7 cellular contexts compared by ENCODE assay signal in genomic region chr1:67723620-67724019, GRCh38. TPM values are rescaled to one million over a fixed set of nuclear protein-coding genes. Genes with fewer than 3 reads are reported as not detected.
A peak's percentile ranks its signal among the peaks of the same experiment; 100 is the strongest.
DNase-seq lines count a peak whose midpoint lies in the region; ATAC-seq, FAIRE-seq and TF ChIP-seq lines count a peak whose summit lies in the region.

No MANE protein-coding gene starts in this region.

- H3K4me1 ChIP-seq in pancreas: peaks cover 0 to 27% (median 8%) of the 10 kb centered on the region in 3 donors

- peak; percentile 58 for ATAC-seq in GM19452 (IDR thresholded peaks at IDR 0.05; ENCODE audit: unreplicated experiment)
- ATAC-seq in HG03064 (IDR thresholded peaks at IDR 0.05; ENCODE audit: low read depth, unreplicated experiment): peak; percentile 61
- ATAC-seq in pancreas: peak; percentile 48 to 73 (median 67)

- no peaks in the 10 kb centered on the region for H3K9me3 ChIP-seq in pancreas

- H3K4me3 ChIP-seq in pancreas: no peak overlapping the region

- WGBS in pancreas, 2 donors: 39 to 43% methylated on average over 2 of the region's 2 CpGs

- H3K27ac ChIP-seq in pancreas: peak overlapping the region in 1 of 4 donors; percentile 26

- TF ChIP-seq CTCF in pancreas (IDR thresholded peaks at IDR 0.05): no peak

- FAIRE-seq in pancreas (lab: Jason Lieb, UNC): no peak

- DNase-seq in activated naive CD4-positive, alpha-beta T cell treated with anti-CD3 and anti-CD28 coated beads, Interleukin-2, amount 50 U/mL, for 16 hours: peak; percentile 18
- DNase-seq in pancreas (no peak), mesenteric fat pad (ENCODE audit: low spot score) (no peak), 8988T (no peak)
- DNase-seq in activated effector memory CD4-positive, alpha-beta T cell treated with anti-CD3 and anti-CD28 coated beads, Interleukin-2, amount 50 U/mL, for 16 hours: no peak

- intact Hi-C loops in pancreas (cut with DNase I): no loop called here

- H3K36me3 ChIP-seq in pancreas: no peaks in the 10 kb centered on the region

- no peaks in the 10 kb centered on the region for H3K27me3 ChIP-seq in pancreas

RNA-seq across cellular contexts. Expression of gene GADD45A, which starts 38.6 kb away (rescaled TPM):
- total RNA-seq in pancreas (10 to 100 TPM in 5 of 6 donors, 1 to 10 TPM in 1; 7.9 to 16.9 (median 12.7) TPM), mesenteric fat pad (110 TPM)
- 10 to 100 TPM; 16.1 to 17.3 TPM for polyA plus RNA-seq in pancreas
